ENCODE assay signal across 28 cellular contexts in the genomic region with DNA sequence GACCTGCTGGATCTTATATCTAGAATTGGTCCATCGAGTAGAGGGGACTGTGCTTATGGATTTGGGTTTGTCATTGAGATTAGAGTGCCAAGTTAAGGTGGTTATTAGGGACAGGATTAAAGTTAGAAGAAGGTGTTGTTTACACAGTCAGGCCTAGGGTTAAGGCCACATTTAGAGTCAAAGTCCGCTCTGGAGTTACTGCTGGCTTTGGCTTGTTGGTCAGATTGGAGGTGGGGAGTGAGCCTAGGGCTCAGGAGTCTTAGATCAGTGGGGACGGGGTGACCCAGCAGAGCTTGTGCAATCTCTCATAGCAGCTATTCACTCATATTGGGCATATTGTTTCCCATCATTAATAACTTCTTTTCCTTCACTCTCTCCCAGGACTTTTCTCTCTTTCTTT.
"Had no signal": no experiment of that assay in that cellular context is flagged by ENCODE, and none has a peak within 500 bp of the region (broad histone marks: within the 10 kb centered on the region; RNA-seq: fewer than 3 reads in every experiment).

No MANE protein-coding gene starts in this region.

- DNase-seq: activated CD4-positive, alpha-beta memory T cell treated with anti-CD3 and anti-CD28 coated beads, Interleukin-2, amount 10 ng/mL, durations not matched to agents 7 days and 5 days; activated CD4-positive, alpha-beta T cell treated with anti-CD3 and anti-CD28 coated beads for 1 hour; activated CD4-positive, alpha-beta T cell treated with anti-CD3 and anti-CD28 coated beads for 4 hours; activated CD4-positive, alpha-beta T cell treated with anti-CD3 and anti-CD28 coated beads, Interleukin-2, amount 10 ng/mL, durations not matched to agents 7 days and 5 days; activated CD4-positive, alpha-beta T cell treated with anti-CD3 and anti-CD28 coated beads, Interleukin-2, amount 50 U/mL, for 4 hours; activated CD8-positive, alpha-beta memory T cell treated with anti-CD3 and anti-CD28 coated beads, Interleukin-2, amount 50 U/mL, for 48 hours; activated gamma-delta T cell; activated naive CD4-positive, alpha-beta T cell; activated naive CD4-positive, alpha-beta T cell treated with anti-CD3 and anti-CD28 coated beads, Interleukin-2, amount 10 ng/mL, durations not matched to agents 7 days and 5 days; activated naive CD8-positive, alpha-beta T cell treated with anti-CD3 and anti-CD28 coated beads, Interleukin-2, amount 10 ng/mL, durations not matched to agents 7 days and 5 days; activated T-cell treated with anti-CD3 and anti-CD28 coated beads for 4 hours; activated T-cell treated with anti-CD3 and anti-CD28 coated beads, Interleukin-2, amount 50 U/mL, for 24 hours; activated T-cell treated with anti-CD3 and anti-CD28 coated beads, Interleukin-2, amount 50 U/mL, for 72 hours; dorsolateral prefrontal cortex; effector memory CD4-positive, alpha-beta T cell; erythroblast; foreskin keratinocyte; gastrocnemius medialis; glutamatergic neuron; T-helper 2 cell had no signal

- H3K9me3 ChIP-seq: ascending aorta, esophagus muscularis mucosa, gastrocnemius medialis had no signal

- H3K27ac Mint-ChIP-seq: activated CD4-positive, alpha-beta memory T cell treated with anti-CD3 and anti-CD28 coated beads, Interleukin-2, amount 10 ng/mL, durations not matched to agents 7 days and 5 days; activated CD4-positive, alpha-beta T cell treated with anti-CD3 and anti-CD28 coated beads, Interleukin-2, amount 10 ng/mL, durations not matched to agents 7 days and 5 days; activated naive CD4-positive, alpha-beta T cell treated with anti-CD3 and anti-CD28 coated beads, Interleukin-2, amount 10 ng/mL, durations not matched to agents 7 days and 5 days; activated naive CD4-positive, alpha-beta T cell treated with anti-CD3 and anti-CD28 coated beads, Interleukin-2, amount 50 U/mL, for 72 hours; activated naive CD8-positive, alpha-beta T cell treated with anti-CD3 and anti-CD28 coated beads, Interleukin-2, amount 10 ng/mL, durations not matched to agents 7 days and 5 days; activated T-cell treated with anti-CD3 and anti-CD28 coated beads, Interleukin-2, amount 50 U/mL, for 24 hours; activated T-cell treated with anti-CD3 and anti-CD28 coated beads, Interleukin-2, amount 50 U/mL, for 72 hours; brain; dendritic cell treated with granulocyte-macrophage colony-stimulating factor and Interleukin-4, amounts not matched to agents 40 ng/mL and 50 ng/mL, for 4 days had no signal

- H3K4me3 Mint-ChIP-seq: activated CD4-positive, alpha-beta memory T cell treated with anti-CD3 and anti-CD28 coated beads, Interleukin-2, amount 10 ng/mL, durations not matched to agents 7 days and 5 days; activated CD4-positive, alpha-beta T cell treated with anti-CD3 and anti-CD28 coated beads, Interleukin-2, amount 10 ng/mL, durations not matched to agents 7 days and 5 days; activated naive CD4-positive, alpha-beta T cell treated with anti-CD3 and anti-CD28 coated beads, Interleukin-2, amount 10 ng/mL, durations not matched to agents 7 days and 5 days; activated naive CD8-positive, alpha-beta T cell treated with anti-CD3 and anti-CD28 coated beads, Interleukin-2, amount 10 ng/mL, durations not matched to agents 7 days and 5 days; activated T-cell treated with anti-CD3 and anti-CD28 coated beads, Interleukin-2, amount 50 U/mL, for 24 hours; activated T-cell treated with anti-CD3 and anti-CD28 coated beads, Interleukin-2, amount 50 U/mL, for 72 hours; brain; central memory CD8-positive, alpha-beta T cell; dendritic cell treated with granulocyte-macrophage colony-stimulating factor and Interleukin-4, amounts not matched to agents 40 ng/mL and 50 ng/mL, for 4 days had no signal

- H3K27me3 ChIP-seq: ascending aorta, esophagus muscularis mucosa, foreskin keratinocyte, gastrocnemius medialis had no signal

- H3K4me3 ChIP-seq: ascending aorta, coronary artery, dorsolateral prefrontal cortex, esophagus muscularis mucosa, gastrocnemius medialis had no signal

- H3K36me3 ChIP-seq: ascending aorta, esophagus muscularis mucosa, gastrocnemius medialis had no signal

- H3K4me1 Mint-ChIP-seq: activated CD4-positive, alpha-beta T cell treated with anti-CD3 and anti-CD28 coated beads, Interleukin-2, amount 10 ng/mL, durations not matched to agents 7 days and 5 days; activated naive CD4-positive, alpha-beta T cell treated with anti-CD3 and anti-CD28 coated beads, Interleukin-2, amount 10 ng/mL, durations not matched to agents 7 days and 5 days; activated naive CD8-positive, alpha-beta T cell treated with anti-CD3 and anti-CD28 coated beads, Interleukin-2, amount 10 ng/mL, durations not matched to agents 7 days and 5 days; central memory CD8-positive, alpha-beta T cell had no signal

- H3K27ac ChIP-seq: ascending aorta, coronary artery, dorsolateral prefrontal cortex, esophagus muscularis mucosa, foreskin keratinocyte, gastrocnemius medialis had no signal

- H3K4me1 ChIP-seq: ascending aorta, esophagus muscularis mucosa, foreskin keratinocyte, gastrocnemius medialis had no signal

- H3K9me3 Mint-ChIP-seq: activated CD4-positive, alpha-beta memory T cell treated with anti-CD3 and anti-CD28 coated beads, Interleukin-2, amount 10 ng/mL, durations not matched to agents 7 days and 5 days; activated CD4-positive, alpha-beta T cell treated with anti-CD3 and anti-CD28 coated beads, Interleukin-2, amount 10 ng/mL, durations not matched to agents 7 days and 5 days; activated naive CD4-positive, alpha-beta T cell treated with anti-CD3 and anti-CD28 coated beads, Interleukin-2, amount 10 ng/mL, durations not matched to agents 7 days and 5 days; activated naive CD4-positive, alpha-beta T cell treated with anti-CD3 and anti-CD28 coated beads, Interleukin-2, amount 50 U/mL, for 72 hours; activated naive CD8-positive, alpha-beta T cell treated with anti-CD3 and anti-CD28 coated beads, Interleukin-2, amount 10 ng/mL, durations not matched to agents 7 days and 5 days; activated T-cell treated with anti-CD3 and anti-CD28 coated beads, Interleukin-2, amount 50 U/mL, for 24 hours; activated T-cell treated with anti-CD3 and anti-CD28 coated beads, Interleukin-2, amount 50 U/mL, for 72 hours; brain; central memory CD8-positive, alpha-beta T cell; dendritic cell treated with granulocyte-macrophage colony-stimulating factor and Interleukin-4, amounts not matched to agents 40 ng/mL and 50 ng/mL, for 4 days had no signal

- FAIRE-seq: bronchial epithelial cell had no signal

- H3K36me3 Mint-ChIP-seq: activated naive CD4-positive, alpha-beta T cell treated with anti-CD3 and anti-CD28 coated beads, Interleukin-2, amount 10 ng/mL, durations not matched to agents 7 days and 5 days; activated naive CD4-positive, alpha-beta T cell treated with anti-CD3 and anti-CD28 coated beads, Interleukin-2, amount 50 U/mL, for 72 hours; activated naive CD8-positive, alpha-beta T cell treated with anti-CD3 and anti-CD28 coated beads, Interleukin-2, amount 10 ng/mL, durations not matched to agents 7 days and 5 days; brain had no signal

- H3K27me3 Mint-ChIP-seq: activated T-cell treated with anti-CD3 and anti-CD28 coated beads, Interleukin-2, amount 50 U/mL, for 24 hours had no signal

- ATAC-seq: activated naive CD4-positive, alpha-beta T cell treated with anti-CD3 and anti-CD28 coated beads, Interleukin-2, amount 50 U/mL, for 72 hours; activated T-cell treated with anti-CD3 and anti-CD28 coated beads, Interleukin-2, amount 50 U/mL, for 72 hours; foreskin keratinocyte; gastrocnemius medialis had no signal
